ENCODE assay signal across 7 cellular contexts in genomic region chr1:78145105-78145580, GRCh38.
DNase-seq lines count a peak whose midpoint lies in the region; ATAC-seq and TF ChIP-seq lines count a peak whose summit lies in the region.

No MANE protein-coding gene starts in this region.

- ATAC-seq in GM21360 (IDR thresholded peaks at IDR 0.05; ENCODE audit: unreplicated experiment) (peak; percentile 79), HG03469 (IDR thresholded peaks at IDR 0.05; ENCODE audit: unreplicated experiment) (peak; percentile 74), Right ventricle myocardium superior (ENCODE audit: poor library complexity) (peak; percentile 89)

- 4% methylated on average over 2 of the region's 2 CpGs for WGBS in prostate gland

- H3K4me1 ChIP-seq in prostate gland (replicated peaks) = no peaks in the 10 kb centered on the region

- no peak overlapping the region for H3K27ac ChIP-seq in prostate gland

- H3K27me3 ChIP-seq in prostate gland (replicated peaks; ENCODE audit: insufficient read depth) = no peaks in the 10 kb centered on the region

- intact Hi-C loops in Right ventricle myocardium superior (cut with DNase I) = loop anchor here (10.0 kb wide), 2 partner anchors 460 to 530 kb away; no protein-coding TSS in a partner anchor
- intact Hi-C loops in prostate gland (cut with DNase I) = loop anchor here (10.0 kb wide), 1 partner anchor 530 kb away; no protein-coding TSS in a partner anchor

- no peak for TF ChIP-seq POLR2A in prostate gland (IDR thresholded peaks at IDR 0.05)

- peak; percentile 72 for DNase-seq in GM03348 (ENCODE audit: low spot score)
- peak; percentile 85 for DNase-seq in NCI-H82 (lab: John Stamatoyannopoulos, UW)
- DNase-seq in activated naive CD4-positive, alpha-beta T cell treated with anti-CD3 and anti-CD28 coated beads, Interleukin-2, amount 50 U/mL, for 16 hours = peak; percentile 17
- peak; percentile 44 for DNase-seq in Right ventricle myocardium superior
- DNase-seq in prostate gland (ENCODE audit: low spot score) = peak; percentile 52

- no peaks in the 10 kb centered on the region for H3K9me3 ChIP-seq in prostate gland

- peak; percentile 57 to 79 (median 76) for TF ChIP-seq CTCF in prostate gland (IDR thresholded peaks at IDR 0.05)

- H3K4me3 ChIP-seq in prostate gland = no peak overlapping the region

- no peaks in the 10 kb centered on the region for H3K36me3 ChIP-seq in prostate gland

Comparison
In these comparisons a context has a peak if more than half of its experiments do, and no peak if none do; other contexts are left out.
1. DNase-seq: peak in every context shown above with its lines; median percentile 85 in NCI-H82; 72 in GM03348; 52 in prostate gland; 44 in Right ventricle myocardium superior; 17 in activated naive CD4-positive, alpha-beta T cell treated with anti-CD3 and anti-CD28 coated beads, Interleukin-2, amount 50 U/mL, for 16 hours.